In genomic region chr7:98934267-98934666, GRCh38 we compare ENCODE assay signal across 18 cellular contexts.
"Had no signal": no experiment of that assay in that cellular context is flagged by ENCODE, and none has a peak within 500 bp of the region (broad histone marks: within the 10 kb centered on the region; RNA-seq: fewer than 3 reads in every experiment).

No MANE protein-coding gene starts in this region.

- DNase-seq: activated CD4-positive, alpha-beta T cell treated with anti-CD3 and anti-CD28 coated beads for 1 hour; activated CD8-positive, alpha-beta memory T cell treated with anti-CD3 and anti-CD28 coated beads for 24 hours; activated naive CD4-positive, alpha-beta T cell treated with anti-CD3 and anti-CD28 coated beads for 36 hours; aorta; brain microvascular endothelial cell; effector CD4-positive, alpha-beta T cell; left cardiac atrium; psoas muscle; right lobe of liver; small intestine; stimulated activated CD4-positive, alpha-beta T cell treated with anti-CD3 and anti-CD28 coated beads, Interleukin-4, amount 100 ng/mL, for 24 hours; stimulated activated naive CD4-positive, alpha-beta T cell; substantia nigra; tibial artery; WERI-Rb-1 had no signal

- H3K9me3 ChIP-seq: esophagus muscularis mucosa, psoas muscle, right lobe of liver, tibial artery had no signal

- ATAC-seq: left cardiac atrium, psoas muscle, right lobe of liver had no signal

- H3K9me3 Mint-ChIP-seq: activated naive CD4-positive, alpha-beta T cell treated with anti-CD3 and anti-CD28 coated beads for 36 hours; mesothelial cell of epicardium had no signal

- H3K27ac Mint-ChIP-seq: activated naive CD4-positive, alpha-beta T cell treated with anti-CD3 and anti-CD28 coated beads for 36 hours; mesothelial cell of epicardium had no signal

- H3K4me1 ChIP-seq: esophagus muscularis mucosa, psoas muscle, right lobe of liver, tibial artery had no signal

- H3K27me3 ChIP-seq: brain microvascular endothelial cell, esophagus muscularis mucosa, right lobe of liver, tibial artery had no signal

- H3K4me3 ChIP-seq: coronary artery, esophagus muscularis mucosa, psoas muscle, right lobe of liver, tibial artery had no signal

- H3K27ac ChIP-seq: brain microvascular endothelial cell, coronary artery, esophagus muscularis mucosa, psoas muscle, right lobe of liver, tibial artery, WERI-Rb-1 had no signal

- H3K4me3 Mint-ChIP-seq: activated naive CD4-positive, alpha-beta T cell treated with anti-CD3 and anti-CD28 coated beads for 36 hours; mesothelial cell of epicardium had no signal

- H3K4me1 Mint-ChIP-seq: mesothelial cell of epicardium had no signal
